Comparison of ENCODE assay signal across 19 cellular contexts in genomic region chr7:102006695-102007094, GRCh38.
"Had no signal": no experiment of that assay in that cellular context is flagged by ENCODE, and none has a peak within 500 bp of the region (broad histone marks: within the 10 kb centered on the region; RNA-seq: fewer than 3 reads in every experiment).

No MANE protein-coding gene starts in this region.

- H3K27ac Mint-ChIP-seq: natural killer cell treated with Interleukin-12 subunit alpha and Interleukin-12 subunit beta and Interleukin-15 and Interleukin-18, amount 100 ng/mL, for 72 hours had no signal

- H3K4me3 ChIP-seq: coronary artery, hepatocyte, right atrium auricular region, sigmoid colon, skin epidermis, suprapubic skin, thyroid gland, upper lobe of left lung, uterus had no signal

- H3K36me3 ChIP-seq: right atrium auricular region, sigmoid colon, suprapubic skin, thyroid gland, upper lobe of left lung, uterus had no signal

- H3K9me3 ChIP-seq: neutrophil, right atrium auricular region, sigmoid colon, suprapubic skin, thyroid gland, upper lobe of left lung, uterus had no signal

- DNase-seq: effector CD4-positive, alpha-beta T cell; foreskin melanocyte; head of caudate nucleus; left colon; left ventricle myocardium superior; sigmoid colon; stimulated activated CD4-positive, alpha-beta T cell treated with anti-CD3 and anti-CD28 coated beads, Interleukin-12 subunit alpha, Interleukin-12 subunit beta, amount 100 ng/mL, for 4 hours; stimulated activated naive CD8-positive, alpha-beta T cell treated with anti-CD3 and anti-CD28 coated beads, Interleukin-15, Interleukin-2, amounts not matched to agents 100 U/mL and 50 U/mL, for 24 hours; thyroid gland; upper lobe of left lung; uterus had no signal

- H3K9me3 Mint-ChIP-seq: mesothelial cell of epicardium; natural killer cell treated with Interleukin-12 subunit alpha and Interleukin-12 subunit beta and Interleukin-15 and Interleukin-18, amount 100 ng/mL, for 72 hours had no signal

- H3K4me2 ChIP-seq: hepatocyte had no signal

- H3K27ac ChIP-seq: coronary artery, hepatocyte, neutrophil, right atrium auricular region, sigmoid colon, skin epidermis, suprapubic skin, thyroid gland, upper lobe of left lung had no signal

- H3K4me3 Mint-ChIP-seq: mesothelial cell of epicardium; natural killer cell treated with Interleukin-12 subunit alpha and Interleukin-12 subunit beta and Interleukin-15 and Interleukin-18, amount 100 ng/mL, for 72 hours had no signal

- H3K27me3 ChIP-seq: hepatocyte, neutrophil, right atrium auricular region, sigmoid colon, suprapubic skin, thyroid gland, upper lobe of left lung, uterus had no signal

- H3K27me3 Mint-ChIP-seq: natural killer cell treated with Interleukin-12 subunit alpha and Interleukin-12 subunit beta and Interleukin-15 and Interleukin-18, amount 100 ng/mL, for 72 hours had no signal

- H3K36me3 Mint-ChIP-seq: natural killer cell treated with Interleukin-12 subunit alpha and Interleukin-12 subunit beta and Interleukin-15 and Interleukin-18, amount 100 ng/mL, for 72 hours had no signal

- H2AFZ ChIP-seq: hepatocyte had no signal

- H3K4me1 ChIP-seq: right atrium auricular region, upper lobe of left lung had no signal
